Comparison of ENCODE assay signal across 11 cellular contexts in the genomic region with DNA sequence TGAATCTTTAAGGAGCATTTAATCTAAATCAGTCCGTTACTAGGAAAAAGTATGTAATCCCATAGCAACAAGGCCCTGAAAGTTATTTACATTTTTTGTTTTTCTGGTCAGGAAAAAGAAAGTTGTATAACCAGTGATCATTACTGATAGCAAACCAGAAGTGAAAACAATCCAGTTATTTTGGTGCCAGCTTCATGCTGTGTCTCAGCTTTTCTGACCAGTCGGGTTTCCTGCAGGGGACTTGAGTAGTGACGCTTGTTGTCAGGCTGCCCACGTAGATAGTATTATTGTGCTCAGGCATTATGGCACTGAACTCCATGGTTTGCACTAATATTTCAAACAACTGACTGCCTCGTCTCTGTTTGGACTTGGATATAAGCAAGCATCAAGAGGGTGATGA. TPM values are rescaled to one million over a fixed set of nuclear protein-coding genes. Genes with fewer than 3 reads are reported as not detected.
DNase-seq lines count a peak whose midpoint lies in the region; ATAC-seq and TF ChIP-seq lines count a peak whose summit lies in the region.
"Had no signal": no experiment of that assay in that cellular context is flagged by ENCODE, and none has a peak within 500 bp of the region (broad histone marks: within the 10 kb centered on the region; RNA-seq: fewer than 3 reads in every experiment).

No MANE protein-coding gene starts in this region.

- no peaks in the 10 kb centered on the region for H3K9me3 Mint-ChIP-seq in mesothelial cell of epicardium
- H3K9me3 Mint-ChIP-seq: CD4-positive, alpha-beta T cell had no signal

- no peaks in the 10 kb centered on the region for H3K27me3 Mint-ChIP-seq in mesothelial cell of epicardium (ENCODE audit: low read depth)
- H3K27me3 Mint-ChIP-seq: CD4-positive, alpha-beta T cell had no signal

- H3K4me3 Mint-ChIP-seq in mesothelial cell of epicardium: no peak overlapping the region
- H3K4me3 Mint-ChIP-seq: CD4-positive, alpha-beta T cell had no signal

- in situ Hi-C loops in GM13976 (cut with MboI; ENCODE audit: low sequenced_read_pairs, unreplicated experiment): no loop called here

- peaks cover 35% of the 10 kb centered on the region for H3K36me3 Mint-ChIP-seq in mesothelial cell of epicardium

- no peak overlapping the region for H3K4me3 ChIP-seq in choroid plexus epithelial cell (ENCODE audit: low read depth, low read length)
- H3K4me3 ChIP-seq: esophagus squamous epithelium, SJSA1 had no signal

- H3K27ac Mint-ChIP-seq in mesothelial cell of epicardium: no peak overlapping the region

- DNase-seq in GM13976 (ENCODE audit: low spot score) (peak; percentile 38), choroid plexus epithelial cell (ENCODE audit: low read depth) (peak; percentile 78), left lobe of liver (ENCODE audit: low spot score) (no peak), NCI-H524 (lab: John Stamatoyannopoulos, UW) (no peak), NK-92 (lab: John Stamatoyannopoulos, UW; ENCODE audit: unreplicated experiment) (no peak), mesothelial cell of epicardium (ENCODE audit: low spot score in 2 of 2, unreplicated experiment in 2 of 2) (no peak)
- DNase-seq: CD4-positive, alpha-beta T cell; esophagus squamous epithelium had no signal

- TF ChIP-seq CTCF in GM13976 (IDR thresholded peaks at IDR 0.05; ENCODE audit: borderline replicate concordance, control extremely low read depth, extremely low read depth, insufficient read depth, missing control alignments) (no peak), choroid plexus epithelial cell (conservative IDR thresholded peaks at IDR 0.05; ENCODE audit: low read depth, low read length) (no peak), mesothelial cell of epicardium (IDR thresholded peaks at IDR 0.05; ENCODE audit: unreplicated experiment) (no peak)

- peak; percentile 41 for ATAC-seq in GM21360 (IDR thresholded peaks at IDR 0.05; ENCODE audit: unreplicated experiment)
- ATAC-seq in HG03103 (IDR thresholded peaks at IDR 0.05; ENCODE audit: low read depth, unreplicated experiment): peak; percentile 40
- no peak for ATAC-seq in left lobe of liver

- peaks cover 4% of the 10 kb centered on the region for H3K4me1 Mint-ChIP-seq in mesothelial cell of epicardium

RNA-seq across cellular contexts. Expression of a gene that starts 55.2 kb away (rescaled TPM):
- total RNA-seq in left lobe of liver (0.88 TPM), mesothelial cell of epicardium (5.9 to 6.7 TPM (median 6.2 TPM) in 3 replicates)

RNA-seq across cellular contexts. Expression of a gene that starts 55.4 kb away (rescaled TPM):
- total RNA-seq in left lobe of liver (4.9 TPM), mesothelial cell of epicardium (24.7 to 28.5 TPM (median 28.5 TPM) in 3 replicates)

Comparison
In these comparisons a context has a peak if more than half of its experiments do, and no peak if none do; other contexts are left out.
1. DNase-seq: peak in GM13976 (single experiment) and choroid plexus epithelial cell (single experiment); none in left lobe of liver (single experiment), NCI-H524 (0 of 2), NK-92 (single experiment) and mesothelial cell of epicardium (0 of 2).